Comparison of ENCODE assay signal across 1 cellular context in genomic region chr1:32247983-32248889, GRCh38.
A peak's percentile ranks its signal among the peaks of the same experiment; 100 is the strongest.
TF ChIP-seq lines count a peak whose summit lies in the region.

No MANE protein-coding gene starts in this region.

TF ChIP-seq in K562, 482 proteins besides CTCF, POLR2A, EP300 and RAD21 (continued from another document):
- TF ChIP-seq MYC (IDR thresholded peaks at IDR 0.05; ENCODE audit: low read depth, low read length) (peak; percentile 82), MYC (CRISPR knock-in tag; IDR thresholded peaks at IDR 0.05; ENCODE audit: borderline replicate concordance, low read depth) (no peak), NBN (IDR thresholded peaks at IDR 0.05; ENCODE audit: low read depth) (peak; percentile 72; the same call in 1 of the 2 replicates), TEAD1 (CRISPR knock-in tag; IDR thresholded peaks at IDR 0.05) (0 out of 4 replicates have a peak, but pooled peaks of 1 of the 2 experiments have one; percentile 32), NFYB (IDR thresholded peaks at IDR 0.05; ENCODE audit: extremely low read depth, insufficient read length) (no peak), HDAC2 (IDR thresholded peaks at IDR 0.05) (peak; percentile 93), SMC3 (conservative IDR thresholded peaks at IDR 0.05; ENCODE audit: insufficient read depth, low read depth, low read length) (peak; percentile 83), BCOR (IDR thresholded peaks at IDR 0.05) (peak; percentile 96), CHD2 (IDR thresholded peaks at IDR 0.05; ENCODE audit: low read depth, low read length) (0 out of 2 replicates have a peak, but pooled peaks have one; percentile 32), POLR2G (IDR thresholded peaks at IDR 0.05; ENCODE audit: low read depth, low read length) (peak; percentile 42; the same call in 1 of the 2 replicates), SP1 (CRISPR knock-in tag; IDR thresholded peaks at IDR 0.05) (peak; percentile 72), ID3 (CRISPR knock-in tag; IDR thresholded peaks at IDR 0.05) (no peak), ID3 (tag; IDR thresholded peaks at IDR 0.05) (peak; percentile 63; the same call in 1 of the 2 replicates), RCOR1 (IDR thresholded peaks at IDR 0.05; ENCODE audit: borderline replicate concordance in 1 of 2, low read depth in 2 of 2, low read length in 2 of 2) (peak; percentile 40 to 97; a peak in 3 of 4 replicates), HDAC1 (IDR thresholded peaks at IDR 0.05) (peak in 1 of 2 experiments; percentile 50; a peak in 1 of 4 replicates), E2F4 (CRISPR knock-in tag; IDR thresholded peaks at IDR 0.05; ENCODE audit: low read depth) (no peak), MAX (CRISPR knock-in tag; IDR thresholded peaks at IDR 0.05) (peak; percentile 78), NR1H2 (CRISPR knock-in tag; IDR thresholded peaks at IDR 0.05) (0 out of 2 replicates have a peak, but pooled peaks have one; percentile 9), MAZ (CRISPR knock-in tag; conservative IDR thresholded peaks at IDR 0.05 in 1 of 2, IDR thresholded peaks at IDR 0.05 in 1 of 2) (peak in 1 of 2 experiments; percentile 63; a peak in 3 of 4 replicates), ATF7 (IDR thresholded peaks at IDR 0.05) (peak; percentile 59; the same call in 1 of the 2 replicates), HNRNPL (IDR thresholded peaks at IDR 0.05; ENCODE audit: low read depth, low read length) (peak; percentile 38; the same call in 1 of the 2 replicates), ESRRA (IDR thresholded peaks at IDR 0.05; ENCODE audit: borderline replicate concordance, low read depth) (peak; percentile 87; the same call in 1 of the 2 replicates), HDAC8 (tag; IDR thresholded peaks at IDR 0.05) (0 out of 2 replicates have a peak, but pooled peaks have one; percentile 49), CEBPB (tag; IDR thresholded peaks at IDR 0.05) (no peak), CBFA2T3 (IDR thresholded peaks at IDR 0.05) (peak; percentile 79), ZFX (CRISPR knock-in tag; IDR thresholded peaks at IDR 0.05) (peak; percentile 78), CBX1 (IDR thresholded peaks at IDR 0.05; ENCODE audit: low read depth) (no peak), AFF1 (IDR thresholded peaks at IDR 0.05; ENCODE audit: low read depth in 1 of 2, partially characterized antibody in 2 of 2) (peak in 1 of 2 experiments; percentile 65), EHMT2 (IDR thresholded peaks at IDR 0.05) (0 out of 2 replicates have a peak, but pooled peaks have one; percentile 40), FIP1L1 (IDR thresholded peaks at IDR 0.05; ENCODE audit: low read depth, low read length, poor library complexity, severe bottlenecking) (peak; percentile 27), CBX5 (IDR thresholded peaks at IDR 0.05; ENCODE audit: borderline replicate concordance, low read depth) (0 out of 2 replicates have a peak, but pooled peaks have one; percentile 40), TRIM28 (IDR thresholded peaks at IDR 0.05) (0 out of 2 replicates have a peak, but pooled peaks have one; percentile 73), HLTF (IDR thresholded peaks at IDR 0.05) (peak; percentile 89; the same call in 1 of the 2 replicates), CCNT2 (IDR thresholded peaks at IDR 0.05; ENCODE audit: borderline replicate concordance, extremely low read depth, insufficient read length, low read depth, low read length) (peak; percentile 66), SMARCA4 (IDR thresholded peaks at IDR 0.05) (peak; percentile 50; the same call in 1 of the 2 replicates), PML (IDR thresholded peaks at IDR 0.05; ENCODE audit: low read length) (no peak), NEUROD1 (IDR thresholded peaks at IDR 0.05; ENCODE audit: borderline replicate concordance, low read depth, low read length, partially characterized antibody) (peak; percentile 52), FOXP1 (CRISPR knock-in tag; IDR thresholded peaks at IDR 0.05) (no peak), MEF2A (IDR thresholded peaks at IDR 0.05; ENCODE audit: control insufficient read depth, low read depth, low read length) (no peak), DPF2 (IDR thresholded peaks at IDR 0.05) (peak; percentile 74), JUN (IDR thresholded peaks at IDR 0.05; ENCODE audit: borderline replicate concordance, low read depth, low read length) (peak; percentile 46; the same call in 1 of the 2 replicates), JUN (CRISPR knock-in tag; IDR thresholded peaks at IDR 0.05; ENCODE audit: borderline replicate concordance) (no peak), ETS1 (conservative IDR thresholded peaks at IDR 0.05; ENCODE audit: control insufficient read depth, low read depth, low read length) (peak; percentile 63; the same call in 1 of the 2 replicates), GATAD2A (IDR thresholded peaks at IDR 0.05) (peak; percentile 73), NFIC (IDR thresholded peaks at IDR 0.05) (peak; percentile 60), ZKSCAN1 (IDR thresholded peaks at IDR 0.05; ENCODE audit: low read depth, low read length) (0 out of 2 replicates have a peak, but pooled peaks have one; percentile 67)
- TF ChIP-seq, protein P1, sequence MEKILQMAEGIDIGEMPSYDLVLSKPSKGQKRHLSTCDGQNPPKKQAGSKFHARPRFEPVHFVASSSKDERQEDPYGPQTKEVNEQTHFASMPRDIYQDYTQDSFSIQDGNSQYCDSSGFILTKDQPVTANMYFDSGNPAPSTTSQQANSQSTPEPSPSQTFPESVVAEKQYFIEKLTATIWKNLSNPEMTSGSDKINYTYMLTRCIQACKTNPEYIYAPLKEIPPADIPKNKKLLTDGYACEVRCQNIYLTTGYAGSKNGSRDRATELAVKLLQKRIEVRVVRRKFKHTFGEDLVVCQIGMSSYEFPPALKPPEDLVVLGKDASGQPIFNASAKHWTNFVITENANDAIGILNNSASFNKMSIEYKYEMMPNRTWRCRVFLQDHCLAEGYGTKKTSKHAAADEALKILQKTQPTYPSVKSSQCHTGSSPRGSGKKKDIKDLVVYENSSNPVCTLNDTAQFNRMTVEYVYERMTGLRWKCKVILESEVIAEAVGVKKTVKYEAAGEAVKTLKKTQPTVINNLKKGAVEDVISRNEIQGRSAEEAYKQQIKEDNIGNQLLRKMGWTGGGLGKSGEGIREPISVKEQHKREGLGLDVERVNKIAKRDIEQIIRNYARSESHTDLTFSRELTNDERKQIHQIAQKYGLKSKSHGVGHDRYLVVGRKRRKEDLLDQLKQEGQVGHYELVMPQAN (IDR thresholded peaks at IDR 0.05; ENCODE audit: borderline replicate concordance): peak; percentile 48; the same call in 1 of the 2 replicates
- TF ChIP-seq, protein P2, sequence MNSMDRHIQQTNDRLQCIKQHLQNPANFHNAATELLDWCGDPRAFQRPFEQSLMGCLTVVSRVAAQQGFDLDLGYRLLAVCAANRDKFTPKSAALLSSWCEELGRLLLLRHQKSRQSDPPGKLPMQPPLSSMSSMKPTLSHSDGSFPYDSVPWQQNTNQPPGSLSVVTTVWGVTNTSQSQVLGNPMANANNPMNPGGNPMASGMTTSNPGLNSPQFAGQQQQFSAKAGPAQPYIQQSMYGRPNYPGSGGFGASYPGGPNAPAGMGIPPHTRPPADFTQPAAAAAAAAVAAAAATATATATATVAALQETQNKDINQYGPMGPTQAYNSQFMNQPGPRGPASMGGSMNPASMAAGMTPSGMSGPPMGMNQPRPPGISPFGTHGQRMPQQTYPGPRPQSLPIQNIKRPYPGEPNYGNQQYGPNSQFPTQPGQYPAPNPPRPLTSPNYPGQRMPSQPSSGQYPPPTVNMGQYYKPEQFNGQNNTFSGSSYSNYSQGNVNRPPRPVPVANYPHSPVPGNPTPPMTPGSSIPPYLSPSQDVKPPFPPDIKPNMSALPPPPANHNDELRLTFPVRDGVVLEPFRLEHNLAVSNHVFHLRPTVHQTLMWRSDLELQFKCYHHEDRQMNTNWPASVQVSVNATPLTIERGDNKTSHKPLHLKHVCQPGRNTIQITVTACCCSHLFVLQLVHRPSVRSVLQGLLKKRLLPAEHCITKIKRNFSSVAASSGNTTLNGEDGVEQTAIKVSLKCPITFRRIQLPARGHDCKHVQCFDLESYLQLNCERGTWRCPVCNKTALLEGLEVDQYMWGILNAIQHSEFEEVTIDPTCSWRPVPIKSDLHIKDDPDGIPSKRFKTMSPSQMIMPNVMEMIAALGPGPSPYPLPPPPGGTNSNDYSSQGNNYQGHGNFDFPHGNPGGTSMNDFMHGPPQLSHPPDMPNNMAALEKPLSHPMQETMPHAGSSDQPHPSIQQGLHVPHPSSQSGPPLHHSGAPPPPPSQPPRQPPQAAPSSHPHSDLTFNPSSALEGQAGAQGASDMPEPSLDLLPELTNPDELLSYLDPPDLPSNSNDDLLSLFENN (IDR thresholded peaks at IDR 0.05; ENCODE audit: low read depth in 2 of 2, low read length in 2 of 2): peak in 1 of 2 experiments; percentile 44; a peak in 1 of 4 replicates
